In genomic region chr4:88814043-88814617, GRCh38 we compare ENCODE assay signal across 19 cellular contexts.
A peak's percentile ranks its signal among the peaks of the same experiment; 100 is the strongest.
DNase-seq lines count a peak whose midpoint lies in the region; ATAC-seq, FAIRE-seq and TF ChIP-seq lines count a peak whose summit lies in the region.
"Had no signal": no experiment of that assay in that cellular context is flagged by ENCODE, and none has a peak within 500 bp of the region (broad histone marks: within the 10 kb centered on the region; RNA-seq: fewer than 3 reads in every experiment).

No MANE protein-coding gene starts in this region.

- no TSS peak for BruUV-seq in Calu3 (replicated peaks; lab: Mats Ljungman, UMichigan)
- no TSS peak for BruUV-seq in K562 (replicated peaks; lab: Mats Ljungman, UMichigan)

- TF ChIP-seq RAD21 in K562 (CRISPR knock-in tag; conservative IDR thresholded peaks at IDR 0.05 in 1 of 2, IDR thresholded peaks at IDR 0.05 in 1 of 2) = no peak

- H3K9me3 Mint-ChIP-seq in Calu3 (ENCODE audit: low read depth, unreplicated experiment) (no peaks in the 10 kb centered on the region), GM23338 (no peaks in the 10 kb centered on the region)
- no peaks in the 10 kb centered on the region for H3K9me3 Mint-ChIP-seq in activated CD4-positive, alpha-beta memory T cell treated with anti-CD3 and anti-CD28 coated beads for 36 hours

- H3K4me1 Mint-ChIP-seq in Calu3 (ENCODE audit: low read depth, unreplicated experiment) (peaks cover 17% of the 10 kb centered on the region), GM23338 (peaks cover 31% of the 10 kb centered on the region)
- H3K4me1 Mint-ChIP-seq in activated CD4-positive, alpha-beta memory T cell treated with anti-CD3 and anti-CD28 coated beads for 36 hours (ENCODE audit: low read depth) = peaks cover 10% of the 10 kb centered on the region

- no peaks in the 10 kb centered on the region for H3K27me3 Mint-ChIP-seq in Calu3 (ENCODE audit: unreplicated experiment)
- H3K27me3 Mint-ChIP-seq in GM23338 (ENCODE audit: insufficient read depth, low read depth, poor library complexity) = no peaks in the 10 kb centered on the region
- H3K27me3 Mint-ChIP-seq in activated CD4-positive, alpha-beta memory T cell treated with anti-CD3 and anti-CD28 coated beads for 36 hours = peaks cover 3% of the 10 kb centered on the region

- no peaks in the 10 kb centered on the region for H4K20me1 ChIP-seq in GM23338 (replicated peaks; ENCODE audit: insufficient read depth)
- H4K20me1 ChIP-seq in K562 (replicated peaks; ENCODE audit: control insufficient read depth, insufficient read depth, low read length) = no peaks in the 10 kb centered on the region

- H3K4me3 Mint-ChIP-seq in Calu3 (ENCODE audit: low read depth, unreplicated experiment) (no peak overlapping the region), GM23338 (no peak overlapping the region)
- H3K4me3 Mint-ChIP-seq in activated CD4-positive, alpha-beta memory T cell treated with anti-CD3 and anti-CD28 coated beads for 36 hours = no peak overlapping the region

- intact Hi-C loops in Calu3 (cut with micrococcal nuclease; ENCODE audit: unreplicated experiment) = no loop called here
- intact Hi-C loops in K562 (cut with micrococcal nuclease) = no loop called here
- intact Hi-C loops in right lobe of liver (cut with DNase I) = loop anchor here in 1 of 2 donors (10.0 kb wide), 1 partner anchor 211 kb away; no protein-coding TSS in a partner anchor
- intact Hi-C loops in activated CD4-positive, alpha-beta memory T cell treated with anti-CD3 and anti-CD28 coated beads for 36 hours (cut with micrococcal nuclease) = no loop called here

- H2AFZ ChIP-seq in GM23338 (no peak overlapping the region), K562 (ENCODE audit: low read depth, low read length) (no peak overlapping the region)

- no peak overlapping the region for H3K4me2 ChIP-seq in GM23338
- no peak overlapping the region for H3K4me2 ChIP-seq in K562 (ENCODE audit: insufficient read depth, low read length)

- H3K79me2 ChIP-seq in GM23338 (replicated peaks; ENCODE audit: insufficient read depth) (no peaks in the 10 kb centered on the region), K562 (ENCODE audit: control insufficient read depth, insufficient read depth, low read length) (peaks cover 42% of the 10 kb centered on the region; the same call in 2 of the 3 replicates)

- H3K9me3 ChIP-seq in K562 (replicated peaks; ENCODE audit: control insufficient read depth, insufficient read depth, low read depth, low read length) = no peaks in the 10 kb centered on the region
- no peaks in the 10 kb centered on the region for H3K9me3 ChIP-seq in right lobe of liver
- H3K9me3 ChIP-seq: mucosa of descending colon, neutrophil had no signal

- peak; percentile 16 for TF ChIP-seq CTCF in Calu3 (IDR thresholded peaks at IDR 0.05; ENCODE audit: unreplicated experiment)
- peak; percentile 38 to 49 for TF ChIP-seq CTCF in GM23338 (conservative IDR thresholded peaks at IDR 0.05; ENCODE audit: low read depth in 2 of 2)
- TF ChIP-seq CTCF in K562 (IDR thresholded peaks at IDR 0.05 in 2 of 3, conservative IDR thresholded peaks at IDR 0.05 in 1 of 3; ENCODE audit: insufficient read depth in 2 of 3, low read depth in 1 of 3, low read length in 3 of 3) = peak; percentile 30 to 55 (median 44)
- TF ChIP-seq CTCF in right lobe of liver (IDR thresholded peaks at IDR 0.05) = peak; percentile 30 to 51 (median 46)

- H3K27ac Mint-ChIP-seq in Calu3 (ENCODE audit: unreplicated experiment) (no peak overlapping the region), GM23338 (no peak overlapping the region)
- H3K27ac Mint-ChIP-seq in activated CD4-positive, alpha-beta memory T cell treated with anti-CD3 and anti-CD28 coated beads for 36 hours = no peak overlapping the region

- WGBS in K562 (ENCODE audit: insufficient coverage, low coverage, missing lambda C conversion rate) = 29% methylated on average over 6 of the region's 6 CpGs
- WGBS in right lobe of liver (ENCODE audit: insufficient coverage, low coverage, low lambda C conversion rate, missing lambda C conversion rate) = 41% methylated on average over 6 of the region's 6 CpGs

- no peaks in the 10 kb centered on the region for H3F3A ChIP-seq in GM23338 (replicated peaks; ENCODE audit: low read depth)

- no peak for TF ChIP-seq EP300 in K562 (IDR thresholded peaks at IDR 0.05; ENCODE audit: low read length)

- no peaks in the 10 kb centered on the region for H3K9me1 ChIP-seq in K562 (ENCODE audit: control insufficient read depth, insufficient read depth, low read length)

- POLR2A ChIA-PET in K562 (lab: Yijun Ruan, JAX) = interaction anchor here (1.0 kb wide), 1 partner anchor 9 kb away, joined by 4 read pairs; no protein-coding TSS in a partner anchor
- POLR2A ChIA-PET in activated CD4-positive, alpha-beta memory T cell treated with anti-CD3 and anti-CD28 coated beads for 36 hours (lab: Charles Lee) = no interaction called here

- CTCF ChIA-PET in Calu3 (lab: Charles Lee) = interaction anchor here (0.6 kb wide), 1 partner anchor 131 kb away, joined by 3 read pairs; no protein-coding TSS in a partner anchor
- CTCF ChIA-PET in K562 (lab: Yijun Ruan, JAX; ENCODE audit: low intra/inter-chr PET ratio) = no interaction called here
- CTCF ChIA-PET in activated CD4-positive, alpha-beta memory T cell treated with anti-CD3 and anti-CD28 coated beads for 36 hours (lab: Charles Lee) = interaction anchor here (0.8 kb wide), 1 partner anchor 141 kb away, joined by 4 read pairs; no protein-coding TSS in a partner anchor

- no peaks in the 10 kb centered on the region for H3K36me3 Mint-ChIP-seq in Calu3 (ENCODE audit: insufficient read depth, unreplicated experiment)
- H3K36me3 Mint-ChIP-seq in GM23338 (ENCODE audit: low read depth) = no peaks in the 10 kb centered on the region
- H3K36me3 Mint-ChIP-seq in activated CD4-positive, alpha-beta memory T cell treated with anti-CD3 and anti-CD28 coated beads for 36 hours = no peaks in the 10 kb centered on the region

- no peaks in the 10 kb centered on the region for H3K9me2 ChIP-seq in GM23338 (ENCODE audit: insufficient read depth)

- H3K27me3 ChIP-seq in GM23338 (ENCODE audit: insufficient read depth) (no peaks in the 10 kb centered on the region), K562 (ENCODE audit: control insufficient read depth in 2 of 2, insufficient read depth in 2 of 2, low read length in 2 of 2) (no peaks in the 10 kb centered on the region), right lobe of liver (no peaks in the 10 kb centered on the region)
- H3K27me3 ChIP-seq: neutrophil had no signal

- peak; percentile 59 for FAIRE-seq in K562 (lab: Jason Lieb, UNC)
- FAIRE-seq in HTR-8/SVneo (lab: Jason Lieb, UNC) = no peak
- FAIRE-seq: GM12891 had no signal

- DNase-seq in Calu3 (peak; percentile 36), GM23338 (ENCODE audit: low spot score) (peak; percentile 56), K562 (ENCODE audit: extremely low read depth in 1 of 4, low spot score in 3 of 4) (peak in 2 of 4 experiments; percentile 27 to 31), right lobe of liver (peak in 2 of 3 donors; percentile 25 to 52), HTR-8/SVneo (ENCODE audit: insufficient read length, low spot score) (no peak)
- DNase-seq in activated CD4-positive, alpha-beta memory T cell treated with anti-CD3 and anti-CD28 coated beads for 36 hours = no peak
- DNase-seq: activated CD8-positive, alpha-beta memory T cell treated with anti-CD3 and anti-CD28 coated beads, Interleukin-2, amount 50 U/mL, for 48 hours; activated gamma-delta T cell; amygdala; cerebellar nuclear complex; effector memory CD4-positive, alpha-beta T cell; mucosa of descending colon; NCI-H524; OCI-M1; T1000 had no signal

- 0 out of 2 replicates have a peak, but pooled peaks cover 10% of the 10 kb centered on the region for H3K4me1 ChIP-seq in GM23338 (ENCODE audit: insufficient read depth)
- H3K4me1 ChIP-seq in K562 (replicated peaks in 1 of 2; ENCODE audit: control insufficient read depth in 2 of 2, insufficient read depth in 2 of 2, low read length in 2 of 2) = peaks cover 6 to 11% of the 10 kb centered on the region in 2 experiments; a peak in 3 of 5 replicates
- H3K4me1 ChIP-seq in right lobe of liver = peaks cover 0 to 51% (median 11%) of the 10 kb centered on the region in 4 donors

- ATAC-seq in GM23338 = peak; percentile 72
- peak; percentile 82 for ATAC-seq in K562
- ATAC-seq in right lobe of liver = peak; percentile 52 to 73 (median 64)
- ATAC-seq in HG03460 (IDR thresholded peaks at IDR 0.05; ENCODE audit: unreplicated experiment) = no peak
- no peak for ATAC-seq in HG02610 (IDR thresholded peaks at IDR 0.05; ENCODE audit: unreplicated experiment)
- ATAC-seq: mucosa of descending colon had no signal

- no peak overlapping the region for H3K27ac ChIP-seq in GM23338 (ENCODE audit: low read depth)
- H3K27ac ChIP-seq in K562 (ENCODE audit: extremely low read depth, low read depth, low read length) = no peak overlapping the region
- H3K27ac ChIP-seq in right lobe of liver = peak overlapping the region in 2 of 3 donors; percentile 8 to 21
- H3K27ac ChIP-seq: neutrophil had no signal

- H3K4me3 ChIP-seq in GM23338 = no peak overlapping the region
- no peak overlapping the region for H3K4me3 ChIP-seq in K562
- H3K4me3 ChIP-seq in right lobe of liver = no peak overlapping the region
- H3K4me3 ChIP-seq: mucosa of descending colon had no signal

- in situ Hi-C loops in K562 (cut with MboI) = loop anchor here (25.0 kb wide), 1 partner anchor 277 kb away; no protein-coding TSS in a partner anchor

- H3K9ac ChIP-seq in K562 (ENCODE audit: insufficient read depth in 1 of 2, low read depth in 2 of 2, low read length in 2 of 2) = peak overlapping the region in 1 of 2 experiments; percentile 56; a peak in 1 of 4 replicates

- TF ChIP-seq POLR2A in K562 (conservative IDR thresholded peaks at IDR 0.05) (no peak), right lobe of liver (IDR thresholded peaks at IDR 0.05) (no peak)

- H3K36me3 ChIP-seq in GM23338 (ENCODE audit: insufficient read depth) = no peaks in the 10 kb centered on the region
- no peaks in the 10 kb centered on the region for H3K36me3 ChIP-seq in K562 (ENCODE audit: control insufficient read depth, insufficient read depth, low read length)
- no peaks in the 10 kb centered on the region for H3K36me3 ChIP-seq in right lobe of liver
- H3K36me3 ChIP-seq: neutrophil had no signal

TF ChIP-seq in GM23338, 12 proteins besides CTCF, POLR2A, EP300 and RAD21 (continues in another document):
- TF ChIP-seq EZH2phosphoT487 (IDR thresholded peaks at IDR 0.05; ENCODE audit: unreplicated experiment) = no peak

TF ChIP-seq in K562, 482 proteins besides CTCF, POLR2A, EP300 and RAD21:
- TF ChIP-seq RB1 (IDR thresholded peaks at IDR 0.05; ENCODE audit: low read depth) (no peak), ZNF41 (CRISPR knock-in tag; conservative IDR thresholded peaks at IDR 0.05) (peak; percentile 83), NFATC3 (IDR thresholded peaks at IDR 0.05) (no peak), EZH2 (IDR thresholded peaks at IDR 0.05; ENCODE audit: borderline replicate concordance, low read depth, low read length) (no peak), SMARCA4 (IDR thresholded peaks at IDR 0.05) (peak; percentile 47; the same call in 1 of the 2 replicates), TRIM24 (IDR thresholded peaks at IDR 0.05) (no peak), RBM22 (IDR thresholded peaks at IDR 0.05; ENCODE audit: low read depth, low read length, poor library complexity, severe bottlenecking) (no peak), HDGF (IDR thresholded peaks at IDR 0.05) (0 out of 2 replicates have a peak, but pooled peaks have one; percentile 53), ARID1B (IDR thresholded peaks at IDR 0.05) (0 out of 2 replicates have a peak, but pooled peaks have one; percentile 38)

Comparison
In these comparisons a context has a peak if more than half of its experiments do, and no peak if none do; other contexts are left out.
1. DNase-seq: peak in Calu3 (single experiment), GM23338 (single experiment) and right lobe of liver (2 of 3); none in activated CD4-positive, alpha-beta memory T cell treated with anti-CD3 and anti-CD28 coated beads for 36 hours (single experiment) and HTR-8/SVneo (single experiment).
2. ATAC-seq: peak in GM23338 (single experiment), K562 (single experiment) and right lobe of liver (4 of 4); none in HG03460 (single experiment) and HG02610 (single experiment).
3. H3K27ac ChIP-seq: peak in right lobe of liver (2 of 3); none in GM23338 (single experiment) and K562 (single experiment).
4. Peak in every context shown above with its lines, with median percentiles within 50 percentile points of each other: CTCF ChIP-seq.